Comparison of ENCODE assay signal across 24 cellular contexts in genomic region chr1:216074196-216074595, GRCh38.
DNase-seq lines count a peak whose midpoint lies in the region; FAIRE-seq and TF ChIP-seq lines count a peak whose summit lies in the region.
"Had no signal": no experiment of that assay in that cellular context is flagged by ENCODE, and none has a peak within 500 bp of the region (broad histone marks: within the 10 kb centered on the region; RNA-seq: fewer than 3 reads in every experiment).

No MANE protein-coding gene starts in this region.

- peak overlapping the region; percentile 60 for H3K27ac ChIP-seq in SK-N-MC
- H3K27ac ChIP-seq: A549; BLaER1 treated with 17β-estradiol and CSF1 and Interleukin-3, amounts not matched to agents 10 nM and 100 nM had no signal

- TF ChIP-seq CTCF in D721Med (IDR thresholded peaks at IDR 0.05; ENCODE audit: insufficient read depth, missing control alignments), result no peak
- TF ChIP-seq CTCF in neural crest cell (conservative IDR thresholded peaks at IDR 0.05), result no peak

- H3K9ac ChIP-seq in SK-N-MC (ENCODE audit: insufficient read length), result no peak overlapping the region
- H3K9ac ChIP-seq: BLaER1 treated with 17β-estradiol and CSF1 and Interleukin-3, amounts not matched to agents 10 nM and 100 nM had no signal

- no peaks in the 10 kb centered on the region for H3K27me3 Mint-ChIP-seq in neural crest cell (ENCODE audit: low read depth)
- H3K27me3 Mint-ChIP-seq: CD4-positive, alpha-beta T cell; CD8-positive, alpha-beta memory T cell had no signal

- DNase-seq in D721Med (ENCODE audit: insufficient read length, low spot score) (no peak), SK-N-MC (ENCODE audit: low read depth, low spot score) (no peak), neural crest cell (ENCODE audit: low read depth, low spot score) (no peak), SHP77 (lab: John Stamatoyannopoulos, UW) (no peak), SK-N-DZ (ENCODE audit: low spot score) (no peak)
- no peak for DNase-seq in activated CD4-positive, alpha-beta T cell treated with anti-CD3 and anti-CD28 coated beads, Interleukin-2, amount 50 U/mL, for 4 hours
- DNase-seq: 8988T; ACHN; AML-193; BE2C; Caco-2; CD4-positive, alpha-beta T cell; CD8-positive, alpha-beta memory T cell; DMS 273 treated with DMSO at 0.1 percent for 48 hours; DMS79; EL; GF-D8; H9 had no signal

- no peak overlapping the region for H3K4me3 ChIP-seq in SK-N-MC
- H3K4me3 ChIP-seq: A549; BLaER1 treated with 17β-estradiol and CSF1 and Interleukin-3, amounts not matched to agents 10 nM and 100 nM; GM23338 had no signal

- H3K9me3 Mint-ChIP-seq in neural crest cell, result no peaks in the 10 kb centered on the region
- H3K9me3 Mint-ChIP-seq: CD14-positive monocyte, GM23338, H9 had no signal

- H3K36me3 Mint-ChIP-seq in neural crest cell (ENCODE audit: low read depth), result no peaks in the 10 kb centered on the region
- H3K36me3 Mint-ChIP-seq: CD14-positive monocyte; CD8-positive, alpha-beta memory T cell had no signal

- no peaks in the 10 kb centered on the region for H3K9me3 ChIP-seq in SK-N-MC (ENCODE audit: low read depth, low read length)
- H3K9me3 ChIP-seq: A549; BE2C; BLaER1 treated with 17β-estradiol and CSF1 and Interleukin-3, amounts not matched to agents 10 nM and 100 nM; Caco-2 had no signal

- H3K4me1 Mint-ChIP-seq in neural crest cell, result peaks cover 37% of the 10 kb centered on the region
- H3K4me1 Mint-ChIP-seq: CD14-positive monocyte; CD8-positive, alpha-beta memory T cell had no signal

- no peaks in the 10 kb centered on the region for H3K36me3 ChIP-seq in SK-N-MC (ENCODE audit: insufficient read depth, low read length)
- H3K36me3 ChIP-seq: BE2C; BLaER1 treated with 17β-estradiol and CSF1 and Interleukin-3, amounts not matched to agents 10 nM and 100 nM had no signal

- H3K27ac Mint-ChIP-seq in neural crest cell (ENCODE audit: unreplicated experiment), result peak overlapping the region; percentile 17
- H3K27ac Mint-ChIP-seq: CD14-positive monocyte; CD4-positive, alpha-beta T cell; CD8-positive, alpha-beta memory T cell; GM23338; H9 had no signal

- H3K4me3 Mint-ChIP-seq in neural crest cell, result no peak overlapping the region
- H3K4me3 Mint-ChIP-seq: CD14-positive monocyte; CD4-positive, alpha-beta T cell; CD8-positive, alpha-beta memory T cell; GM23338; H9 had no signal

- peak; percentile 11 for FAIRE-seq in D721Med (lab: Jason Lieb, UNC)
- FAIRE-seq: A549, GM12891, GM18507 had no signal
